ENCODE assay signal across 13 cellular contexts in the genomic region with DNA sequence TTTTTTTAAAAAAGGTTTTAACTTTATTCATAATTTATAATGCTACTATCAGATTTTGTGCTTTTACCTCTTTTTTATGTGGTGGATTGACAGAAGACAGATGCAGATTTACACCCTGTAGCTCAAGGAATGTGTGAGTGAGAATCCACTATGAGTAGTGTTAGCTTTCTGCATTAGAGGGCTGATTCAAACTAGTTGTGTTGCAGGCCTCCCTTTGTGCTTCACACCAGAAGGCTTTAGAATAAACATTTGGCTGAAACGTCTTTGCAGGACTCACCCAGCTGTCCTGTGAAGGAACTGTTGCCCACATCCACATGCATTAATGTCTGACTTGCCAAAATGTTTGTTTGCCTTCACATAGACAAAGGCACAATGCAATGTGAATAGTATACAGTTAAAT.
DNase-seq lines count a peak whose midpoint lies in the region; ATAC-seq and TF ChIP-seq lines count a peak whose summit lies in the region.
"Had no signal": no experiment of that assay in that cellular context is flagged by ENCODE, and none has a peak within 500 bp of the region (broad histone marks: within the 10 kb centered on the region; RNA-seq: fewer than 3 reads in every experiment).

No MANE protein-coding gene starts in this region.

- H3K36me3 ChIP-seq in HCT116 (ENCODE audit: control insufficient read depth in 1 of 2, insufficient read depth in 2 of 2, low read length in 2 of 2) (peaks cover 0 to 13% of the 10 kb centered on the region in 2 experiments; a peak in 2 of 4 replicates), iPS DF 6.9 (ENCODE audit: control insufficient read depth, insufficient read depth, low read length) (no peaks in the 10 kb centered on the region)

- DNase-seq in HCT116 (ENCODE audit: low read depth, low spot score): no peak
- DNase-seq in NCI-H446 (lab: John Stamatoyannopoulos, UW): peak; percentile 50 to 90
- DNase-seq in iPS DF 6.9 (ENCODE audit: low read depth, low spot score): peak; percentile 18
- DNase-seq in occipital lobe (lab: John Stamatoyannopoulos, UW): peak; percentile 11
- DNase-seq in GM19238 (ENCODE audit: insufficient read length, low spot score): no peak
- no peak for DNase-seq in NCI-H2107 (lab: John Stamatoyannopoulos, UW)
- no peak for DNase-seq in stimulated activated CD4-positive, alpha-beta T cell treated with anti-CD3 and anti-CD28 coated beads, Interleukin-2, amount 100 ng/mL, for 24 hours
- DNase-seq: CD8-positive, alpha-beta T cell; Kasumi-1; NCI-H1436; NCI-H226; NCI-H69; SK-N-SH had no signal

- peak overlapping the region; percentile 48 for H3K9ac ChIP-seq in HCT116 (ENCODE audit: low read length)
- H3K9ac ChIP-seq: SK-N-SH had no signal

- POLR2A ChIA-PET in HCT116 (lab: Charles Lee): interaction anchor here (0.8 to 1.2 kb wide), 3 partner anchors 11 to 32 kb away, joined by 3 to 5 read pairs (median 4); no protein-coding TSS in a partner anchor

- RAD21 ChIA-PET in HCT116 (lab: Charles Lee; ENCODE audit: low non-redundant PET in 1 of 2, low total read pairs in 2 of 2, uncharacterized antibody in 2 of 2, unreplicated experiment in 2 of 2): no interaction called here

- H3K27me3 ChIP-seq in HCT116 (ENCODE audit: insufficient read depth, low read length) (no peaks in the 10 kb centered on the region), iPS DF 6.9 (ENCODE audit: control insufficient read depth, insufficient read depth, low read length) (no peaks in the 10 kb centered on the region)

- H3K4me3 ChIP-seq in HCT116 (replicated peaks in 1 of 2; ENCODE audit: low read depth in 1 of 2, low read length in 2 of 2) (no peak overlapping the region), iPS DF 6.9 (ENCODE audit: low read length) (no peak overlapping the region)

- no peak for TF ChIP-seq POLR2A in HCT116 (IDR thresholded peaks at IDR 0.05; ENCODE audit: borderline replicate concordance, extremely low read depth, insufficient read depth, insufficient read length)

- H3K4me2 ChIP-seq in HCT116 (ENCODE audit: low read length): peak overlapping the region; percentile 36
- H3K4me2 ChIP-seq: SK-N-SH had no signal

- TF ChIP-seq CTCF in HCT116 (IDR thresholded peaks at IDR 0.05 in 2 of 3, conservative IDR thresholded peaks at IDR 0.05 in 1 of 3; ENCODE audit: borderline replicate concordance in 1 of 3, insufficient read depth in 1 of 3, low read depth in 2 of 3, low read length in 2 of 3): no peak

- H3K27ac ChIP-seq in HCT116 (ENCODE audit: low read depth, low read length) (peak overlapping the region; percentile 100), iPS DF 6.9 (ENCODE audit: low read length) (no peak overlapping the region)

- H4K20me1 ChIP-seq in HCT116 (ENCODE audit: insufficient read depth): no peaks in the 10 kb centered on the region

- H2AFZ ChIP-seq in HCT116 (ENCODE audit: low read depth, low read length, poor library complexity, severe bottlenecking): no peak overlapping the region

- ATAC-seq in HCT116: peak; percentile 57
- ATAC-seq: CD8-positive, alpha-beta T cell had no signal

- H3K4me1 ChIP-seq in HCT116 (ENCODE audit: control insufficient read depth in 1 of 2, insufficient read depth in 2 of 2, low read length in 2 of 2): peaks cover 69 to 96% of the 10 kb centered on the region in 2 experiments
- no peaks in the 10 kb centered on the region for H3K4me1 ChIP-seq in iPS DF 6.9 (ENCODE audit: control insufficient read depth, insufficient read depth, low read length)

- WGBS in iPS DF 6.9 (ENCODE audit: insufficient coverage, insufficient read length): no CpG with 5 or more reads among the region's 1 CpG

- BruUV-seq in HCT116 (replicated peaks; lab: Mats Ljungman, UMichigan): TSS peak; percentile 41

- no peak for TF ChIP-seq RAD21 in HCT116 (IDR thresholded peaks at IDR 0.05; ENCODE audit: low read depth)

- H3K79me2 ChIP-seq in HCT116 (ENCODE audit: insufficient read depth, low read length): peaks cover 100% of the 10 kb centered on the region

- H3K9me3 ChIP-seq in HCT116 (ENCODE audit: control insufficient read depth in 1 of 2, insufficient read depth in 1 of 2, low read depth in 1 of 2, low read length in 2 of 2) (no peaks in the 10 kb centered on the region), iPS DF 6.9 (ENCODE audit: control insufficient read depth, insufficient read depth, low read length) (no peaks in the 10 kb centered on the region)
- H3K9me3 ChIP-seq: SK-N-SH had no signal

- H3K9me2 ChIP-seq in HCT116 (ENCODE audit: insufficient read depth): no peaks in the 10 kb centered on the region
- H3K9me2 ChIP-seq: SK-N-SH had no signal

- CTCF ChIA-PET in HCT116 (lab: Charles Lee): no interaction called here

- intact Hi-C loops in HCT116 (cut with micrococcal nuclease): no loop called here

TF ChIP-seq in HCT116, 20 proteins besides CTCF, POLR2A, EP300 and RAD21:
- no peak for TF ChIP-seq CEBPB (IDR thresholded peaks at IDR 0.05; ENCODE audit: low read depth)
- TF ChIP-seq CBX3 (IDR thresholded peaks at IDR 0.05; ENCODE audit: low read depth): peak; percentile 23; the same call in 1 of the 2 replicates
- TF ChIP-seq JUND (IDR thresholded peaks at IDR 0.05): no peak
- peak; percentile 30; the same call in 1 of the 2 replicates for TF ChIP-seq MAX (IDR thresholded peaks at IDR 0.05)

Comparison
In these comparisons a context has a peak if more than half of its experiments do, and no peak if none do; other contexts are left out.
1. DNase-seq: peak in NCI-H446 (2 of 2), iPS DF 6.9 (single experiment) and occipital lobe (single experiment); none in HCT116 (single experiment), GM19238 (single experiment), NCI-H2107 (single experiment) and stimulated activated CD4-positive, alpha-beta T cell treated with anti-CD3 and anti-CD28 coated beads, Interleukin-2, amount 100 ng/mL, for 24 hours (0 of 2).